7 cellular contexts compared by ENCODE assay signal in the genomic region with DNA sequence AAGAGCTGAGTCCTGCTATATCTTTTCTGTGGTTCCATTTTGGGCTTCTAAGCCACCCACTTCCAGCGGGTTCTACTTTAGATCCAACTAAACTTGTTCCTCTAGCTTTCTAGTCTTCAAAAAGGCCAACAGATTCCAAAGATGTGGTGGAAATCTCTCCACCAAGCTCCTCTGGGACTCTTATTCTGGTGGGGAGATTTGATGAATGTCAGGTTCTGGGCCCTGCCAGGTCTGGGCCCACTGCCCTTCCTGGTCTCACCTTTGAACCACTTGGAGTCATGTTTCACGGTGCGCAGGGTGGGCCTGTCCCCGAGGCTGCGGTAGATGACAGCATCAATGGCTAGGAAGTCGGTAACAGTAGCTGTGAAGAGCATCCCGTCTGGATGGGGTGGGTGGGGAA. TPM values are rescaled to one million over a fixed set of nuclear protein-coding genes. Genes with fewer than 3 reads are reported as not detected.
"Had no signal": no experiment of that assay in that cellular context is flagged by ENCODE, and none has a peak within 500 bp of the region (broad histone marks: within the 10 kb centered on the region; RNA-seq: fewer than 3 reads in every experiment).

No MANE protein-coding gene starts in this region.

- DNase-seq: GM23248, GOT3, H7, IMR-90, KBM-7 had no signal

- H3K9me3 ChIP-seq: HAP-1 had no signal

- H3K4me1 ChIP-seq: HAP-1 had no signal

- ATAC-seq: HCT116 had no signal

- H3K27ac ChIP-seq: GM23248 had no signal

- H3K4me3 ChIP-seq: GM23248, HAP-1 had no signal

RNA-seq across cellular contexts. Expression of a gene that starts 4.8 kb away (rescaled TPM):
- total RNA-seq: GM23248 had no signal
- polyA plus RNA-seq: GM23248 had no signal

RNA-seq across cellular contexts. Expression of a gene that starts 14.9 kb away (rescaled TPM):
- total RNA-seq: GM23248, IMR-90 had no signal
- polyA plus RNA-seq: GM23248, IMR-90 had no signal

RNA-seq across cellular contexts. Expression of a gene that starts 19.7 kb away (rescaled TPM):
- total RNA-seq: GM23248, IMR-90 had no signal
- polyA plus RNA-seq: GM23248, IMR-90 had no signal

RNA-seq across cellular contexts. Expression of a gene that starts 36.4 kb away (rescaled TPM):
- total RNA-seq: GM23248 had no signal
